In the genomic region with DNA sequence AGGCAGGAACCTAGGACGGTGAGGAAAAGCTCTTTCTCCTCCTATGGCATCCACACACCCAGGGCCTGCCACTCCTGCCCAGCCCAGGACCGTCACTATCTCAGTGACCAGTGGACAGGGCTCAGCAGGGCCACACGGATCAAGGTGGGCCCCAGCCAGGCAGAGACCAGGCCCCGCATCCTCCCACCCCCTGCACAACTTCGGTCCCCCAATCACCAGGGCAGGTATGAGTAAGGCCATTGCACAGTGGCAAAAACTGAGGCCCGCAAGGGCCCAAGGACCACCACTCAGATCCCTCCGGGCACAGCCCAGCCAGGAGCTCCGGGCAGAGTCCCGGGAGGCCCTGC, we compare ENCODE assay signal across 8 cellular contexts. TPM values are rescaled to one million over a fixed set of nuclear protein-coding genes. Genes with fewer than 3 reads are reported as not detected.
DNase-seq lines count a peak whose midpoint lies in the region; TF ChIP-seq lines count a peak whose summit lies in the region.

No MANE protein-coding gene starts in this region.

- H3K9me3 Mint-ChIP-seq in activated naive CD4-positive, alpha-beta T cell treated with anti-CD3 and anti-CD28 coated beads for 36 hours: no peaks in the 10 kb centered on the region

- intact Hi-C loops in activated naive CD4-positive, alpha-beta T cell treated with anti-CD3 and anti-CD28 coated beads for 36 hours (cut with micrococcal nuclease): loop anchor here (5.0 kb wide), 1 partner anchor 296 kb away; the partner anchor contains the start of gene CHST15
- intact Hi-C loops in dorsolateral prefrontal cortex (cut with DNase I): loop anchor here (5.0 to 10.0 kb wide), 3 partner anchors 294 to 806 kb away; partner anchors contain the start of gene CHST15 (in 1 of the 2)
- intact Hi-C loops in tibial artery (cut with DNase I; ENCODE audit: low total_unique reads): loop anchor here (10.0 kb wide), 1 partner anchor 364 kb away; no protein-coding TSS in a partner anchor

- peak overlapping the region; percentile 47 to 51 for H3K9ac ChIP-seq in mucosa of rectum (ENCODE audit: low read depth in 1 of 2, low read length in 2 of 2)

- H3K4me1 Mint-ChIP-seq in activated naive CD4-positive, alpha-beta T cell treated with anti-CD3 and anti-CD28 coated beads for 36 hours (ENCODE audit: low read depth): no peaks in the 10 kb centered on the region

- H3K4me3 ChIP-seq in dorsolateral prefrontal cortex: peak overlapping the region; percentile 44 to 84 (median 68)
- peak overlapping the region in 1 of 2 donors; percentile 63 for H3K4me3 ChIP-seq in mucosa of rectum (ENCODE audit: low read length in 2 of 2)
- peak overlapping the region in 1 of 2 donors; percentile 51 for H3K4me3 ChIP-seq in tibial artery

- TF ChIP-seq CTCF in dorsolateral prefrontal cortex (IDR thresholded peaks at IDR 0.05 in 54 of 56, conservative IDR thresholded peaks at IDR 0.05 in 2 of 56; ENCODE audit: low read depth in 1 of 56, partially characterized antibody in 56 of 56) (no peak), tibial artery (IDR thresholded peaks at IDR 0.05) (no peak)

- peak overlapping the region in 11 of 59 donors; percentile 17 to 80 (median 68) for H3K27ac ChIP-seq in dorsolateral prefrontal cortex
- no peak overlapping the region for H3K27ac ChIP-seq in mucosa of rectum (ENCODE audit: low read depth in 2 of 2, low read length in 2 of 2)
- peak overlapping the region in 1 of 2 donors; percentile 51 for H3K27ac ChIP-seq in tibial artery

- H3K9me3 ChIP-seq in mucosa of rectum (ENCODE audit: control insufficient read depth in 2 of 2, low read length in 2 of 2) (no peaks in the 10 kb centered on the region), tibial artery (no peaks in the 10 kb centered on the region)

- CTCF ChIA-PET in activated naive CD4-positive, alpha-beta T cell treated with anti-CD3 and anti-CD28 coated beads for 36 hours (lab: Charles Lee): interaction anchor here (0.6 to 7.1 kb wide), 13 partner anchors 8 to 396 kb away, joined by 3 to 123 read pairs (median 4); no protein-coding TSS in a partner anchor

- peaks cover 5 to 8% of the 10 kb centered on the region in 2 donors for H3K4me1 ChIP-seq in mucosa of rectum (ENCODE audit: control insufficient read depth in 2 of 2, insufficient read depth in 2 of 2, low read length in 2 of 2)
- H3K4me1 ChIP-seq in tibial artery: peaks cover 0 to 23% (median 19%) of the 10 kb centered on the region in 4 donors

- peaks cover 1% of the 10 kb centered on the region for H3K27me3 Mint-ChIP-seq in activated naive CD4-positive, alpha-beta T cell treated with anti-CD3 and anti-CD28 coated beads for 36 hours (ENCODE audit: low read depth)

- H3K36me3 Mint-ChIP-seq in activated naive CD4-positive, alpha-beta T cell treated with anti-CD3 and anti-CD28 coated beads for 36 hours (ENCODE audit: low read depth): no peaks in the 10 kb centered on the region

- H3K27me3 ChIP-seq in dorsolateral prefrontal cortex (no peaks in the 10 kb centered on the region), mucosa of rectum (ENCODE audit: control insufficient read depth in 2 of 2, insufficient read depth in 2 of 2, low read length in 2 of 2) (peaks cover 0 to 4% of the 10 kb centered on the region in 2 donors), tibial artery (no peaks in the 10 kb centered on the region)

- DNase-seq in activated naive CD4-positive, alpha-beta T cell treated with anti-CD3 and anti-CD28 coated beads for 36 hours: no peak
- DNase-seq in activated naive CD4-positive, alpha-beta T cell (lab: John Stamatoyannopoulos, UW): no peak
- peak in 1 of 10 donors; percentile 26 for DNase-seq in dorsolateral prefrontal cortex
- DNase-seq in tibial artery: peak; percentile 20 to 69
- DNase-seq in germinal center (ENCODE audit: low spot score): no peak
- no peak for DNase-seq in COLO668 (lab: John Stamatoyannopoulos, UW; ENCODE audit: unreplicated experiment)
- no peak for DNase-seq in NCI-H1417 treated with DMSO at 0.1 percent for 48 hours (lab: John Stamatoyannopoulos, UW)

- H3K4me3 Mint-ChIP-seq in activated naive CD4-positive, alpha-beta T cell treated with anti-CD3 and anti-CD28 coated beads for 36 hours: peak overlapping the region; percentile 34

- H3K27ac Mint-ChIP-seq in activated naive CD4-positive, alpha-beta T cell treated with anti-CD3 and anti-CD28 coated beads for 36 hours: no peak overlapping the region

- no peaks in the 10 kb centered on the region for H3K36me3 ChIP-seq in mucosa of rectum (ENCODE audit: control insufficient read depth in 2 of 2, insufficient read depth in 2 of 2, low read length in 2 of 2)
- no peaks in the 10 kb centered on the region for H3K36me3 ChIP-seq in tibial artery

RNA-seq across cellular contexts. Expression of gene OAT, which starts 30.3 kb away (rescaled TPM):
- 10 to 100 TPM; 37.4 to 41.6 TPM for total RNA-seq in activated naive CD4-positive, alpha-beta T cell treated with anti-CD3 and anti-CD28 coated beads for 36 hours
- 100 to 1,000 TPM in 115 of 120 experiments, 10 to 100 TPM in 5; 79.4 to 200 (median 151) TPM for total RNA-seq in dorsolateral prefrontal cortex

Comparison
In these comparisons a context has a peak if more than half of its experiments do, and no peak if none do; other contexts are left out.
1. DNase-seq: peak in tibial artery (2 of 2); none in activated naive CD4-positive, alpha-beta T cell treated with anti-CD3 and anti-CD28 coated beads for 36 hours (single experiment), activated naive CD4-positive, alpha-beta T cell (0 of 4), germinal center (single experiment), COLO668 (single experiment) and NCI-H1417 treated with DMSO at 0.1 percent for 48 hours (single experiment).